ENCODE assay signal across 14 cellular contexts in genomic region chr7:82615527-82615926, GRCh38.
DNase-seq lines count a peak whose midpoint lies in the region; ATAC-seq, FAIRE-seq and TF ChIP-seq lines count a peak whose summit lies in the region.
"Had no signal": no experiment of that assay in that cellular context is flagged by ENCODE, and none has a peak within 500 bp of the region (broad histone marks: within the 10 kb centered on the region; RNA-seq: fewer than 3 reads in every experiment).

No MANE protein-coding gene starts in this region.

- WGBS in H1 (ENCODE audit: extremely low coverage in 1 of 2, insufficient coverage in 1 of 2, insufficient read length in 1 of 2, insufficient replicate concordance in 2 of 2, low coverage in 1 of 2, low lambda C conversion rate in 2 of 2, missing lambda C conversion rate in 1 of 2), 2 experiments: 85% methylated on average over 3 of the region's 3 CpGs; no CpG with 5 or more reads in 1 of the 2 experiments
- 80% methylated on average over 3 of the region's 3 CpGs for WGBS in mammary epithelial cell (ENCODE audit: low coverage, missing lambda C conversion rate)

- CTCF ChIA-PET in H1 (lab: Charles Lee; ENCODE audit: partially characterized antibody): interaction anchor here (0.9 to 1.4 kb wide), 2 partner anchors 9 to 15 kb away, joined by 3 to 5 read pairs; no protein-coding TSS in a partner anchor
- CTCF ChIA-PET in mammary epithelial cell (lab: Charles Lee; ENCODE audit: low non-redundant PET): interaction anchor here (0.7 kb wide), 1 partner anchor 13 kb away, joined by 3 read pairs; no protein-coding TSS in a partner anchor

- H2BK12ac ChIP-seq in H1 (ENCODE audit: low read depth, low read length): no peak overlapping the region

- H4K5ac ChIP-seq in H1 (ENCODE audit: insufficient read length, low read depth, low read length): no peak overlapping the region

- no peak overlapping the region for H3K18ac ChIP-seq in H1 (ENCODE audit: extremely low read depth, low read length)

- no peak for TF ChIP-seq EP300 in H1 (IDR thresholded peaks at IDR 0.05; ENCODE audit: borderline replicate concordance in 1 of 2, low read depth in 2 of 2, low read length in 2 of 2)

- POLR2A ChIA-PET in H1 (lab: Charles Lee; ENCODE audit: partially characterized antibody): no interaction called here

- H3K23ac ChIP-seq in H1 (ENCODE audit: insufficient read length): no peak overlapping the region

- dilution Hi-C loops in mammary epithelial cell (cut with HindIII; ENCODE audit: low sequenced_read_pairs): no loop called here

- H4K8ac ChIP-seq in H1 (ENCODE audit: extremely low read depth, insufficient read depth, low read length): no peak overlapping the region

- no peaks in the 10 kb centered on the region for H3K4me1 ChIP-seq in H1 (replicated peaks in 1 of 4; ENCODE audit: control insufficient read depth in 3 of 4, insufficient read depth in 4 of 4, low read length in 3 of 4)
- no peaks in the 10 kb centered on the region for H3K4me1 ChIP-seq in mammary epithelial cell (ENCODE audit: insufficient read depth, low read length)
- H3K4me1 ChIP-seq: testis had no signal

- no peak overlapping the region for H3K27ac ChIP-seq in H1 (ENCODE audit: low read depth, low read length)
- H3K27ac ChIP-seq in mammary epithelial cell (ENCODE audit: insufficient read depth, low read depth, low read length): no peak overlapping the region
- H3K27ac ChIP-seq: testis had no signal

- H2BK120ac ChIP-seq in H1 (replicated peaks; ENCODE audit: low read depth, low read length): no peak overlapping the region

- no peaks in the 10 kb centered on the region; the same call in 1 of the 2 replicates for H3K23me2 ChIP-seq in H1 (ENCODE audit: low read depth, low read length)

- H3K36me3 ChIP-seq in H1 (ENCODE audit: control insufficient read depth in 2 of 4, insufficient read depth in 4 of 4, low read length in 3 of 4) (no peaks in the 10 kb centered on the region), mammary epithelial cell (ENCODE audit: insufficient read depth, low read length) (no peaks in the 10 kb centered on the region)

- H3K4me2 ChIP-seq in H1 (ENCODE audit: insufficient read depth in 1 of 2, low read depth in 2 of 2, low read length in 2 of 2) (no peak overlapping the region), mammary epithelial cell (ENCODE audit: insufficient read depth, low read depth, low read length) (no peak overlapping the region)

- FAIRE-seq in GM12891 (lab: Jason Lieb, UNC): no peak
- FAIRE-seq in H1 (lab: Jason Lieb, UNC): no peak

- no peak for DNase-seq in GM12891 (ENCODE audit: insufficient read length, low spot score)
- no peak for DNase-seq in H1 (ENCODE audit: low read depth in 1 of 2, low spot score in 2 of 2)
- DNase-seq in mammary epithelial cell: no peak
- no peak for DNase-seq in stimulated activated CD4-positive, alpha-beta T cell treated with anti-CD3 and anti-CD28 coated beads, Interleukin-15, amount 100 ng/mL, for 24 hours
- no peak for DNase-seq in posterior cingulate gyrus
- no peak for DNase-seq in islet precursor cell
- DNase-seq: activated CD8-positive, alpha-beta memory T cell treated with anti-CD3 and anti-CD28 coated beads for 24 hours; CD8-positive, alpha-beta T cell; endodermal cell; NCI-H1417; stimulated activated CD4-positive, alpha-beta T cell treated with anti-CD3 and anti-CD28 coated beads, Interleukin-4, amount 100 ng/mL, for 1 hour; testis had no signal

- H3K27me3 ChIP-seq in H1 (replicated peaks in 1 of 4; ENCODE audit: control insufficient read depth in 3 of 4, extremely low read depth in 1 of 4, insufficient read depth in 3 of 4, low read length in 3 of 4): no peaks in the 10 kb centered on the region
- H3K27me3 ChIP-seq in mammary epithelial cell (ENCODE audit: insufficient read depth, low read length): peaks cover 2% of the 10 kb centered on the region
- H3K27me3 ChIP-seq: testis had no signal

- TF ChIP-seq POLR2A in GM12891 (IDR thresholded peaks at IDR 0.05; ENCODE audit: low read depth, low read length) (no peak), H1 (IDR thresholded peaks at IDR 0.05; ENCODE audit: control extremely low read depth in 1 of 2, low read depth in 2 of 2, low read length in 2 of 2) (no peak)

- H3K9ac ChIP-seq in H1 (replicated peaks in 1 of 4; ENCODE audit: extremely low read depth in 1 of 4, low read depth in 3 of 4, low read length in 3 of 4) (no peak overlapping the region), mammary epithelial cell (ENCODE audit: insufficient read depth, low read length) (no peak overlapping the region)

- no peak overlapping the region for H4K91ac ChIP-seq in H1 (replicated peaks; ENCODE audit: insufficient read length, low read length)

- intact Hi-C loops in mammary epithelial cell (cut with micrococcal nuclease) (no loop called here), posterior cingulate gyrus (cut with DNase I) (no loop called here)

- H3K4ac ChIP-seq in H1 (replicated peaks; ENCODE audit: insufficient read length, low read depth, low read length): no peak overlapping the region

- H3K14ac ChIP-seq in H1 (ENCODE audit: insufficient read length): no peak overlapping the region

- no peak overlapping the region for H2BK15ac ChIP-seq in H1 (ENCODE audit: low read length)

- no peak overlapping the region for H3K56ac ChIP-seq in H1 (replicated peaks; ENCODE audit: insufficient read length, low read depth, low read length)

- H3K4me3 ChIP-seq in H1 (ENCODE audit: extremely low read depth in 1 of 4, insufficient read depth in 2 of 4, low read depth in 3 of 4, low read length in 4 of 4): no peak overlapping the region
- H3K4me3 ChIP-seq in mammary epithelial cell (replicated peaks in 1 of 3; ENCODE audit: insufficient read depth in 1 of 3, low read depth in 2 of 3, low read length in 3 of 3): no peak overlapping the region
- H3K4me3 ChIP-seq: testis had no signal

- no peak overlapping the region for H2BK5ac ChIP-seq in H1 (ENCODE audit: low read depth, low read length)

- ATAC-seq in GM21786 (IDR thresholded peaks at IDR 0.05; ENCODE audit: unreplicated experiment): peak; percentile 88
- peak; percentile 79 for ATAC-seq in HG03571 (IDR thresholded peaks at IDR 0.05; ENCODE audit: unreplicated experiment)
- ATAC-seq: CD8-positive, alpha-beta T cell had no signal

- TF ChIP-seq RAD21 in H1 (IDR thresholded peaks at IDR 0.05 in 1 of 2, conservative IDR thresholded peaks at IDR 0.05 in 1 of 2; ENCODE audit: low read depth in 2 of 2, low read length in 2 of 2): no peak

- H2BK20ac ChIP-seq in H1 (ENCODE audit: low read length): no peak overlapping the region

- TF ChIP-seq CTCF in H1 (IDR thresholded peaks at IDR 0.05; ENCODE audit: control extremely low read depth in 1 of 3, insufficient read depth in 1 of 3, low read depth in 1 of 3, low read length in 3 of 3) (no peak), mammary epithelial cell (conservative IDR thresholded peaks at IDR 0.05 in 1 of 2, IDR thresholded peaks at IDR 0.05 in 1 of 2; ENCODE audit: extremely low read depth in 1 of 2, insufficient read depth in 1 of 2, low read depth in 1 of 2, low read length in 2 of 2) (no peak)

- in situ Hi-C loops in mammary epithelial cell (cut with MboI; ENCODE audit: low sequenced_read_pairs in 2 of 2): no loop called here

- no TSS peak for BruUV-seq in mammary epithelial cell (replicated peaks; lab: Mats Ljungman, UMichigan)

- H4K20me1 ChIP-seq in H1 (replicated peaks in 1 of 2; ENCODE audit: control insufficient read depth in 1 of 2, insufficient read depth in 2 of 2, low read length in 2 of 2) (no peaks in the 10 kb centered on the region), mammary epithelial cell (ENCODE audit: insufficient read depth, low read length) (no peaks in the 10 kb centered on the region)

- no peaks in the 10 kb centered on the region for H3K79me1 ChIP-seq in H1 (ENCODE audit: low read depth, low read length)

- no peaks in the 10 kb centered on the region for H3K9me3 ChIP-seq in H1 (ENCODE audit: insufficient read depth in 2 of 2, low read depth in 1 of 2, low read length in 1 of 2)
- no peaks in the 10 kb centered on the region for H3K9me3 ChIP-seq in mammary epithelial cell (replicated peaks; ENCODE audit: insufficient read depth, low read length)
- H3K9me3 ChIP-seq: testis had no signal

- H3K79me2 ChIP-seq in H1 (ENCODE audit: control insufficient read depth in 1 of 2, insufficient read depth in 2 of 2, low read length in 2 of 2) (no peaks in the 10 kb centered on the region), mammary epithelial cell (ENCODE audit: insufficient read depth, low read length) (no peaks in the 10 kb centered on the region)

- H2AK5ac ChIP-seq in H1 (ENCODE audit: low read depth, low read length): no peak overlapping the region

- H2AFZ ChIP-seq in H1 (ENCODE audit: low read length): peak overlapping the region; percentile 85
- no peak overlapping the region for H2AFZ ChIP-seq in mammary epithelial cell (ENCODE audit: low read depth, low read length)

TF ChIP-seq in GM12891, 5 proteins besides CTCF, POLR2A, EP300 and RAD21:
- TF ChIP-seq SPI1 (IDR thresholded peaks at IDR 0.05; ENCODE audit: low read depth, low read length) (peak; percentile 97), TAF1 (IDR thresholded peaks at IDR 0.05; ENCODE audit: low read depth, low read length) (no peak)

TF ChIP-seq in H1, 55 proteins besides CTCF, POLR2A, EP300 and RAD21:
- no peak for TF ChIP-seq RNF2 (IDR thresholded peaks at IDR 0.05; ENCODE audit: borderline replicate concordance, low read depth, low read length, missing control alignments, poor library complexity, severe bottlenecking)
- no peak for TF ChIP-seq CREB1 (IDR thresholded peaks at IDR 0.05)
- no peak for TF ChIP-seq EGR1 (IDR thresholded peaks at IDR 0.05; ENCODE audit: borderline replicate concordance, low read depth, low read length)
- no peak for TF ChIP-seq GTF2F1 (IDR thresholded peaks at IDR 0.05; ENCODE audit: borderline replicate concordance, low read depth, low read length)
- TF ChIP-seq KDM4A (IDR thresholded peaks at IDR 0.05; ENCODE audit: low read depth, low read length, severe bottlenecking): no peak
- no peak for TF ChIP-seq SP2 (IDR thresholded peaks at IDR 0.05; ENCODE audit: low read length)
- no peak for TF ChIP-seq SIX5 (IDR thresholded peaks at IDR 0.05; ENCODE audit: low read depth, low read length)
- TF ChIP-seq TBP (IDR thresholded peaks at IDR 0.05; ENCODE audit: low read depth, low read length): no peak
- TF ChIP-seq ASH2L (IDR thresholded peaks at IDR 0.05; ENCODE audit: low read length): no peak
- no peak for TF ChIP-seq BRCA1 (IDR thresholded peaks at IDR 0.05; ENCODE audit: low read depth, low read length)
- no peak for TF ChIP-seq KDM5A (IDR thresholded peaks at IDR 0.05; ENCODE audit: low read length)
- TF ChIP-seq SRF (IDR thresholded peaks at IDR 0.05; ENCODE audit: low read depth, low read length): no peak
- no peak for TF ChIP-seq JUND (IDR thresholded peaks at IDR 0.05; ENCODE audit: low read length)
